ENCODE assay signal across 14 cellular contexts in the genomic region with DNA sequence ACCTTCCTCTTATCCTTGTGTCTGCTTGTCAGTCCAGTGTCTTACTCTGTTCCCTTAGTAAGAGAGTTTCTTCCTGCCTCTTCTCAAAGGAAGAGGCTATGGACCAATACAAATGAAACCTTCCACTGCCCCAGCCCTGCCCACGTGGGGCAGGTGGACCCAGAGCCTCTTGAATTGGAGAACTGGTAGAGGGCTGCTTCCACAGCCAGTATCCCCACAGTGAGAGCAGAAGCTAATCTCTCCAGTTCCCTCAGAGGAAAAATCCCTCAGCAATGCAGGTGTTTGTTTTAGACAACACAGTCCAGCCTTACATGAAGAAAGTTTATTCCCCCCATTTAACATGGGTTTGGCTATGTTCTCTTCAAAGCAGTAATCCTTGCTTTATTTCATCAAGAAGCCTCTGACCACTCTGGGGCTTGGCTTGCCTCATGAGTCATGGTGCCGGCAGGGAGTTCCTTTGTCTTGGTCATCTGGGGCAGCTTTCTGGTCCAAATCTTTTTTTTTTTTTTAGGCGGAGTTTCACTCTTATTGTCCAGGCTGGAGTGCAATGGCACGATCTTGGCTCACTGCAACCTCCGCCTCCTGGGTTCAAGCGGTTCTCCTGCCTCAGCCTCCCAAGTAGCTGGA. TPM values are rescaled to one million over a fixed set of nuclear protein-coding genes. Genes with fewer than 3 reads are reported as not detected.
DNase-seq lines count a peak whose midpoint lies in the region; ATAC-seq, FAIRE-seq and TF ChIP-seq lines count a peak whose summit lies in the region.
"Had no signal": no experiment of that assay in that cellular context is flagged by ENCODE, and none has a peak within 500 bp of the region (broad histone marks: within the 10 kb centered on the region; RNA-seq: fewer than 3 reads in every experiment).

No MANE protein-coding gene starts in this region.

- CTCF ChIA-PET in A549 (lab: Yijun Ruan, JAX): interaction anchor here (0.8 kb wide), 1 partner anchor 161 kb away, joined by 3 read pairs; no protein-coding TSS in a partner anchor

- no peak for FAIRE-seq in A549 (lab: Jason Lieb, UNC)
- FAIRE-seq: A204.1, D721Med had no signal

- no peak for TF ChIP-seq RAD21 in A549 (conservative IDR thresholded peaks at IDR 0.05 in 1 of 2, IDR thresholded peaks at IDR 0.05 in 1 of 2)

- H3K27me3 ChIP-seq in gastroesophageal sphincter (no peaks in the 10 kb centered on the region), sigmoid colon (no peaks in the 10 kb centered on the region)
- H3K27me3 ChIP-seq: upper lobe of right lung had no signal

- WGBS in A549 (ENCODE audit: missing lambda C conversion rate): 46% methylated on average over 6 of the region's 6 CpGs
- WGBS in gastroesophageal sphincter (ENCODE audit: low coverage in 1 of 2), 2 donors: 39 to 68% methylated on average over 3 to 5 of the region's 6 CpGs
- 81 to 83% methylated on average over 6 of the region's 6 CpGs for WGBS in sigmoid colon, 2 donors

- DNase-seq in A549 (ENCODE audit: low read depth in 1 of 2, low spot score in 1 of 2) (no peak), LHCN-M2 (ENCODE audit: low read depth) (peak; percentile 82), astrocyte of the hippocampus (ENCODE audit: low read depth, low spot score) (peak; percentile 82), sigmoid colon (no peak), SKM-1 (lab: John Stamatoyannopoulos, UW; ENCODE audit: unreplicated experiment) (no peak), NOMO-1 treated with dmso at 0.1 percent for 144 hours (lab: John Stamatoyannopoulos, UW; ENCODE audit: unreplicated experiment) (no peak), NCI-H524 (lab: John Stamatoyannopoulos, UW) (no peak)
- DNase-seq: activated CD4-positive, alpha-beta T cell treated with anti-CD3 and anti-CD28 coated beads for 36 hours; KG1; stimulated activated CD8-positive, alpha-beta memory T cell treated with anti-CD3 and anti-CD28 coated beads, Interleukin-4, amount 100 ng/mL, for 48 hours; upper lobe of right lung had no signal

- TF ChIP-seq POLR2A in A549 (IDR thresholded peaks at IDR 0.05; ENCODE audit: low read length) (no peak), gastroesophageal sphincter (IDR thresholded peaks at IDR 0.05) (no peak), sigmoid colon (IDR thresholded peaks at IDR 0.05) (no peak)

- H3K36me3 ChIP-seq in gastroesophageal sphincter (no peaks in the 10 kb centered on the region), sigmoid colon (no peaks in the 10 kb centered on the region)
- H3K36me3 ChIP-seq: upper lobe of right lung had no signal

- no peak for TF ChIP-seq CTCF in A549 (IDR thresholded peaks at IDR 0.05)
- TF ChIP-seq CTCF in gastroesophageal sphincter (IDR thresholded peaks at IDR 0.05): no peak
- TF ChIP-seq CTCF in sigmoid colon (IDR thresholded peaks at IDR 0.05): no peak

- 0 out of 3 replicates have a peak overlapping the region, but pooled peaks have one; percentile 13 for H3K4me2 ChIP-seq in A549

- ATAC-seq in A549 (peak; percentile 54 to 61; a peak in 4 of 6 replicates), gastroesophageal sphincter (peak; percentile 40)
- ATAC-seq: activated CD4-positive, alpha-beta T cell treated with anti-CD3 and anti-CD28 coated beads for 36 hours; upper lobe of right lung had no signal

- no peak for TF ChIP-seq EP300 in A549 (IDR thresholded peaks at IDR 0.05)
- no peak for TF ChIP-seq EP300 in gastroesophageal sphincter (IDR thresholded peaks at IDR 0.05)
- no peak for TF ChIP-seq EP300 in sigmoid colon (IDR thresholded peaks at IDR 0.05)

- H3K27ac ChIP-seq in A549 (no peak overlapping the region), gastroesophageal sphincter (peak overlapping the region in 1 of 4 donors; percentile 34), sigmoid colon (no peak overlapping the region)
- H3K27ac ChIP-seq: upper lobe of right lung had no signal

- POLR2A ChIA-PET in A549 (lab: Yijun Ruan, JAX): no interaction called here

- H3K4me3 ChIP-seq in A549 (no peak overlapping the region), gastroesophageal sphincter (no peak overlapping the region), sigmoid colon (no peak overlapping the region)
- H3K4me3 ChIP-seq: upper lobe of right lung had no signal

- peaks cover 9% of the 10 kb centered on the region; the same call in 1 of the 3 replicates for H3K4me1 ChIP-seq in A549
- H3K4me1 ChIP-seq in gastroesophageal sphincter: no peaks in the 10 kb centered on the region
- H3K4me1 ChIP-seq in sigmoid colon: no peaks in the 10 kb centered on the region
- H3K4me1 ChIP-seq: upper lobe of right lung had no signal

- intact Hi-C loops in sigmoid colon (cut with DNase I): no loop called here

- no peaks in the 10 kb centered on the region for H3K9me3 ChIP-seq in A549
- H3K9me3 ChIP-seq in gastroesophageal sphincter: no peaks in the 10 kb centered on the region
- no peaks in the 10 kb centered on the region for H3K9me3 ChIP-seq in sigmoid colon
- H3K9me3 ChIP-seq: upper lobe of right lung had no signal

TF ChIP-seq in A549, 52 proteins besides CTCF, POLR2A, EP300 and RAD21:
- no peak for TF ChIP-seq HEYL (CRISPR knock-in tag; IDR thresholded peaks at IDR 0.05)
- no peak for TF ChIP-seq ESRRA (IDR thresholded peaks at IDR 0.05; ENCODE audit: borderline replicate concordance, low read length)
- no peak for TF ChIP-seq HDAC2 (IDR thresholded peaks at IDR 0.05)
- TF ChIP-seq BCL3 (IDR thresholded peaks at IDR 0.05): no peak
- TF ChIP-seq, protein P1, sequence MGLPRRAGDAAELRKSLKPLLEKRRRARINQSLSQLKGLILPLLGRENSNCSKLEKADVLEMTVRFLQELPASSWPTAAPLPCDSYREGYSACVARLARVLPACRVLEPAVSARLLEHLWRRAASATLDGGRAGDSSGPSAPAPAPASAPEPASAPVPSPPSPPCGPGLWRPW (IDR thresholded peaks at IDR 0.05): no peak
- TF ChIP-seq JUNB (IDR thresholded peaks at IDR 0.05): no peak
- no peak for TF ChIP-seq ZSCAN20 (CRISPR knock-in tag; IDR thresholded peaks at IDR 0.05)

RNA-seq across cellular contexts. Expression of gene CYBRD1, which starts 6.5 kb away (rescaled TPM):
- polyA plus RNA-seq in A549 (2011; rRNA removed) (46.6 and 50.8 TPM in 2 replicates), A549 (2017; fragmentation: RNase III; extraction: RNeasy Plus Mini Kit Qiagen cat#74134 plus additional on column Dnase treatment) (25.3 to 31.6 TPM (median 30.5 TPM) in 3 replicates), sigmoid colon (10 to 100 TPM in 2 of 3 donors, 1 to 10 TPM in 1; 7.6 to 42.6 (median 26.5) TPM)
- 14.3 and 20.5 TPM in 2 replicates for polyA plus RNA-seq in A549 (2012; cell fraction: cytosol; rRNA removed)
- polyA plus RNA-seq in A549 (2012; cell fraction: nucleus; rRNA removed): 9.4 and 12.9 TPM in 2 replicates
- 37.4 and 37.7 TPM in 2 replicates for polyA minus RNA-seq in A549 (2011; rRNA and poly(A)+ RNA removed)
- total RNA-seq in LHCN-M2 (2014; rRNA removed) (102 and 120 TPM in 2 replicates), gastroesophageal sphincter (100 to 1,000 TPM; 168 to 365 (median 242) TPM), sigmoid colon (100 to 1,000 TPM; 119 to 250 (median 197) TPM)
- 62.0 TPM for polyA plus RNA-seq in LHCN-M2 (2012)

Comparison
In these comparisons a context has a peak if more than half of its experiments do, and no peak if none do; other contexts are left out.
1. DNase-seq: peak in LHCN-M2 (single experiment) and astrocyte of the hippocampus (single experiment); none in A549 (0 of 2), sigmoid colon (single experiment), SKM-1 (single experiment), NOMO-1 treated with dmso at 0.1 percent for 144 hours (single experiment) and NCI-H524 (0 of 2).